ENCODE assay signal across 10 cellular contexts in genomic region chr7:128733278-128733645, GRCh38. TPM values are rescaled to one million over a fixed set of nuclear protein-coding genes. Genes with fewer than 3 reads are reported as not detected.
"Had no signal": no experiment of that assay in that cellular context is flagged by ENCODE, and none has a peak within 500 bp of the region (broad histone marks: within the 10 kb centered on the region; RNA-seq: fewer than 3 reads in every experiment).

No MANE protein-coding gene starts in this region.

- H3K27ac ChIP-seq: GM23248, HL-60 had no signal

- DNase-seq: GM23248, GOT3, H7, HFFc6, KG1 had no signal

- H3K9ac ChIP-seq: GM23248 had no signal

- H3K36me3 ChIP-seq: HAP-1 had no signal

- H2AFZ ChIP-seq: GM23248 had no signal

- H3K9me3 ChIP-seq: HAP-1 had no signal

- H3K4me3 ChIP-seq: GM23248, HAP-1 had no signal

RNA-seq across cellular contexts. Expression of gene OPN1SW, which starts 42.3 kb away (rescaled TPM):
- total RNA-seq: GM23248, H4, H7, HFFc6, HT1080 had no signal
- polyA plus RNA-seq: IgD-negative memory B cell had no signal
